8 cellular contexts compared by ENCODE assay signal in the genomic region with DNA sequence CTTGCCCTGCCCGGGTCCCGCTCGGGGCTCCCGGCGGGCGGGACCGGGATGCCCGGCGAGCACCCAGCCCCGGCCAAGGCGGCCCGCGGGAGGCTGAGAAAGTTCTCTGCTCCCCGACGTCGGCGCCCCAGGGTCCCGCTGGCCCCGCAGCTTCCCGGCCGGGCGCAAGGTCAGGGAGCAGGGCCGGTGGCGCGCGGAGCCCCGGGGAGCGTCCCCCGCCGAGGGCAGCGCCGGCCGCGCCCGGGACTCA. TPM values are rescaled to one million over a fixed set of nuclear protein-coding genes. Genes with fewer than 3 reads are reported as not detected.
A peak's percentile ranks its signal among the peaks of the same experiment; 100 is the strongest.
DNase-seq lines count a peak whose midpoint lies in the region; ATAC-seq and TF ChIP-seq lines count a peak whose summit lies in the region.

No MANE protein-coding gene starts in this region.

- H2AK5ac ChIP-seq in neuronal stem cell (ENCODE audit: low read depth, low read length) = no peak overlapping the region

- intact Hi-C loops in dorsolateral prefrontal cortex (cut with DNase I) = loop anchor here (1.0 to 5.0 kb wide), 6 partner anchors 46 to 246 kb away; no protein-coding TSS in a partner anchor

- ATAC-seq in GM19324 (IDR thresholded peaks at IDR 0.05; ENCODE audit: low FRiP score, unreplicated experiment) = peak; percentile 36
- ATAC-seq in HG03354 (IDR thresholded peaks at IDR 0.05; ENCODE audit: poor library complexity, severe bottlenecking, unreplicated experiment) = peak; percentile 34

- H3K27ac ChIP-seq in dorsolateral prefrontal cortex (peak overlapping the region in 39 of 59 donors; percentile 0 to 88 (median 66)), neuronal stem cell (replicated peaks; ENCODE audit: low read length) (no peak overlapping the region)

- no peaks in the 10 kb centered on the region for H3K79me1 ChIP-seq in neuronal stem cell (ENCODE audit: low read depth, low read length)

- no peaks in the 10 kb centered on the region for H3K36me3 ChIP-seq in neuronal stem cell (replicated peaks in 1 of 2; ENCODE audit: control insufficient read depth in 2 of 2, insufficient read depth in 2 of 2, low read length in 2 of 2)

- no peak overlapping the region for H4K91ac ChIP-seq in neuronal stem cell (ENCODE audit: low read depth, low read length, poor library complexity)

- H3K4me2 ChIP-seq in neuronal stem cell (ENCODE audit: insufficient read depth, low read length, poor library complexity, severe bottlenecking) = peak overlapping the region; percentile 79

- H2AFZ ChIP-seq in neuronal stem cell (ENCODE audit: low read length) = peak overlapping the region; percentile 99

- H2BK15ac ChIP-seq in neuronal stem cell (ENCODE audit: low read length) = no peak overlapping the region

- no peak for TF ChIP-seq CTCF in dorsolateral prefrontal cortex (IDR thresholded peaks at IDR 0.05 in 54 of 56, conservative IDR thresholded peaks at IDR 0.05 in 2 of 56; ENCODE audit: low read depth in 1 of 56, partially characterized antibody in 56 of 56)

- no peaks in the 10 kb centered on the region for H3K9me3 ChIP-seq in neuronal stem cell (replicated peaks in 1 of 2; ENCODE audit: control insufficient read depth in 2 of 2, insufficient read depth in 1 of 2, low read depth in 1 of 2, low read length in 2 of 2)

- H3K4me3 ChIP-seq in dorsolateral prefrontal cortex (peak overlapping the region; percentile 46 to 84 (median 71)), neuronal stem cell (ENCODE audit: low read length in 2 of 2) (peak overlapping the region; percentile 62 to 92)

- no peak overlapping the region for H4K8ac ChIP-seq in neuronal stem cell (ENCODE audit: low read depth, low read length)

- H3K9ac ChIP-seq in neuronal stem cell (ENCODE audit: low read depth, low read length, poor library complexity) = peak overlapping the region; percentile 85

- H2BK120ac ChIP-seq in neuronal stem cell (ENCODE audit: low read depth, low read length) = no peak overlapping the region

- H3K27me3 ChIP-seq in dorsolateral prefrontal cortex (peaks cover 0 to 17% (median 0%) of the 10 kb centered on the region in 45 donors), neuronal stem cell (ENCODE audit: control insufficient read depth in 3 of 3, insufficient read depth in 3 of 3, low read depth in 1 of 3, low read length in 3 of 3) (peaks cover 0 to 61% (median 12%) of the 10 kb centered on the region in 3 experiments)

- H3K4me1 ChIP-seq in neuronal stem cell (ENCODE audit: control insufficient read depth in 2 of 2, insufficient read depth in 1 of 2, low read depth in 1 of 2, low read length in 2 of 2) = peaks cover 2 to 7% of the 10 kb centered on the region in 2 donors

- no peak for TF ChIP-seq POLR2A in erythroblast (IDR thresholded peaks at IDR 0.05; ENCODE audit: low read length)

- H3K14ac ChIP-seq in neuronal stem cell (ENCODE audit: low read length) = no peak overlapping the region

- no peak overlapping the region for H2BK5ac ChIP-seq in neuronal stem cell (ENCODE audit: low read length)

- H3K23ac ChIP-seq in neuronal stem cell (ENCODE audit: low read depth, low read length, poor library complexity) = no peak overlapping the region

- DNase-seq in dorsolateral prefrontal cortex (no peak), neuronal stem cell (ENCODE audit: low spot score) (no peak), NOMO-1 treated with dmso at 0.1 percent for 144 hours (lab: John Stamatoyannopoulos, UW; ENCODE audit: unreplicated experiment) (no peak), erythroblast (lab: John Stamatoyannopoulos, UW) (no peak), amniotic stem cell (lab: John Stamatoyannopoulos, UW) (no peak), GF-D8 (lab: John Stamatoyannopoulos, UW) (no peak)

- peak overlapping the region; percentile 81 for H3K18ac ChIP-seq in neuronal stem cell (ENCODE audit: low read length)

- no peak overlapping the region for H3K4ac ChIP-seq in neuronal stem cell (ENCODE audit: low read length)

- H2BK12ac ChIP-seq in neuronal stem cell (ENCODE audit: low read length) = no peak overlapping the region

- WGBS in neuronal stem cell (ENCODE audit: extremely low coverage in 2 of 2, insufficient read length in 2 of 2, insufficient replicate concordance in 1 of 2), 2 donors = no CpG with 5 or more reads among the region's 35 CpGs

RNA-seq across cellular contexts. Expression of a gene that starts 0.3 kb away (rescaled TPM):
- 100 to 1,000 TPM in 92 of 120 experiments, 10 to 100 TPM in 28; 66.5 to 251 (median 114) TPM for total RNA-seq in dorsolateral prefrontal cortex
- polyA plus RNA-seq in neuronal stem cell (2013, experiment 1 of 2) = 19.1 TPM
- polyA plus RNA-seq in neuronal stem cell (2013, experiment 2 of 2) = 20.2 TPM
